Comparison of ENCODE assay signal across 8 cellular contexts in genomic region chr22:31212783-31213626, GRCh38. TPM values are rescaled to one million over a fixed set of nuclear protein-coding genes. Genes with fewer than 3 reads are reported as not detected.
DNase-seq lines count a peak whose midpoint lies in the region; ATAC-seq and TF ChIP-seq lines count a peak whose summit lies in the region.

No MANE protein-coding gene starts in this region.

- intact Hi-C loops in activated CD8-positive, alpha-beta T cell treated with anti-CD3 and anti-CD28 coated beads for 36 hours (cut with micrococcal nuclease), result loop anchor here (5.0 kb wide), 2 partner anchors 79 to 99 kb away; partner anchors contain the start of gene PIK3IP1

- DNase-seq in NCI-H748 (lab: John Stamatoyannopoulos, UW; ENCODE audit: unreplicated experiment) (peak; percentile 13), NCI-H748 treated with DMSO at 0.1 percent for 48 hours (lab: John Stamatoyannopoulos, UW) (no peak), G401 (ENCODE audit: low spot score) (no peak), COR-L47 (lab: John Stamatoyannopoulos, UW) (no peak)
- DNase-seq in activated CD8-positive, alpha-beta T cell treated with anti-CD3 and anti-CD28 coated beads for 36 hours, result peak; percentile 11
- no peak for DNase-seq in stimulated activated naive CD8-positive, alpha-beta T cell treated with anti-CD3 and anti-CD28 coated beads, Interleukin-15, amount 100 ng/mL, for 72 hours

- H3K9me3 ChIP-seq in iPS-18c (ENCODE audit: control insufficient read depth, insufficient read depth, low read length), result no peaks in the 10 kb centered on the region

- no peaks in the 10 kb centered on the region for H3K27me3 Mint-ChIP-seq in activated CD8-positive, alpha-beta T cell treated with anti-CD3 and anti-CD28 coated beads for 36 hours
- no peaks in the 10 kb centered on the region for H3K27me3 Mint-ChIP-seq in stimulated activated naive CD8-positive, alpha-beta T cell treated with anti-CD3 and anti-CD28 coated beads, Interleukin-15, amount 100 ng/mL, for 72 hours

- H3K27ac Mint-ChIP-seq in activated CD8-positive, alpha-beta T cell treated with anti-CD3 and anti-CD28 coated beads for 36 hours, result peak overlapping the region; percentile 73
- peak overlapping the region; percentile 89 to 97 for H3K27ac Mint-ChIP-seq in stimulated activated naive CD8-positive, alpha-beta T cell treated with anti-CD3 and anti-CD28 coated beads, Interleukin-15, amount 100 ng/mL, for 72 hours

- in situ Hi-C loops in G401 (cut with HindIII; ENCODE audit: low sequenced_read_pairs), result no loop called here

- peaks cover 40% of the 10 kb centered on the region for H3K4me1 Mint-ChIP-seq in activated CD8-positive, alpha-beta T cell treated with anti-CD3 and anti-CD28 coated beads for 36 hours (ENCODE audit: low read depth)
- peaks cover 54% of the 10 kb centered on the region for H3K4me1 Mint-ChIP-seq in stimulated activated naive CD8-positive, alpha-beta T cell treated with anti-CD3 and anti-CD28 coated beads, Interleukin-15, amount 100 ng/mL, for 72 hours

- CTCF ChIA-PET in activated CD8-positive, alpha-beta T cell treated with anti-CD3 and anti-CD28 coated beads for 36 hours (lab: Charles Lee), result interaction anchor here (0.6 to 5.7 kb wide), 23 partner anchors 12 to 248 kb away, joined by 3 to 51 read pairs (median 5); partner anchors contain the start of genes PIK3IP1, SELENOM and SMTN

- H3K4me3 ChIP-seq in iPS-18c (ENCODE audit: insufficient read depth, low read depth, low read length), result peak overlapping the region; percentile 97

- TF ChIP-seq CTCF in activated CD8-positive, alpha-beta T cell treated with anti-CD3 and anti-CD28 coated beads for 36 hours (IDR thresholded peaks at IDR 0.05), result no peak

- no peaks in the 10 kb centered on the region for H3K36me3 Mint-ChIP-seq in activated CD8-positive, alpha-beta T cell treated with anti-CD3 and anti-CD28 coated beads for 36 hours (ENCODE audit: low read depth)

- no peak for ATAC-seq in activated CD8-positive, alpha-beta T cell treated with anti-CD3 and anti-CD28 coated beads for 36 hours
- no peak for ATAC-seq in stimulated activated naive CD8-positive, alpha-beta T cell treated with anti-CD3 and anti-CD28 coated beads, Interleukin-15, amount 100 ng/mL, for 72 hours
- no peak for ATAC-seq in GM21723 (IDR thresholded peaks at IDR 0.05; ENCODE audit: unreplicated experiment)

- peak overlapping the region; percentile 82 for H3K4me3 Mint-ChIP-seq in activated CD8-positive, alpha-beta T cell treated with anti-CD3 and anti-CD28 coated beads for 36 hours
- H3K4me3 Mint-ChIP-seq in stimulated activated naive CD8-positive, alpha-beta T cell treated with anti-CD3 and anti-CD28 coated beads, Interleukin-15, amount 100 ng/mL, for 72 hours, result peak overlapping the region; percentile 85 to 91

- H3K9me3 Mint-ChIP-seq in activated CD8-positive, alpha-beta T cell treated with anti-CD3 and anti-CD28 coated beads for 36 hours, result no peaks in the 10 kb centered on the region
- no peaks in the 10 kb centered on the region for H3K9me3 Mint-ChIP-seq in stimulated activated naive CD8-positive, alpha-beta T cell treated with anti-CD3 and anti-CD28 coated beads, Interleukin-15, amount 100 ng/mL, for 72 hours

- POLR2A ChIA-PET in activated CD8-positive, alpha-beta T cell treated with anti-CD3 and anti-CD28 coated beads for 36 hours (lab: Charles Lee), result interaction anchor here (0.8 to 3.4 kb wide), 16 partner anchors 12 to 134 kb away, joined by 3 to 12 read pairs (median 4); partner anchors contain the start of genes PIK3IP1 and RNF185

RNA-seq across cellular contexts. Expression of gene LIMK2, which starts 0.9 kb away (rescaled TPM):
- 10 to 100 TPM; 23.2 to 25.5 TPM for total RNA-seq in activated CD8-positive, alpha-beta T cell treated with anti-CD3 and anti-CD28 coated beads for 36 hours
- total RNA-seq in G401 (2014; rRNA removed; shearing (Covaris generic)), result 49.9 and 58.0 TPM in 2 replicates

RNA-seq across cellular contexts. Expression of gene RNF185, which starts 53.0 kb away (rescaled TPM):
- total RNA-seq in activated CD8-positive, alpha-beta T cell treated with anti-CD3 and anti-CD28 coated beads for 36 hours, result 10 to 100 TPM; 14.3 to 14.6 TPM
- total RNA-seq in G401 (2014; rRNA removed; shearing (Covaris generic)), result 45.7 and 54.8 TPM in 2 replicates

Comparison
In these comparisons a context has a peak if more than half of its experiments do, and no peak if none do; other contexts are left out.
1. DNase-seq: peak in NCI-H748 (single experiment) and activated CD8-positive, alpha-beta T cell treated with anti-CD3 and anti-CD28 coated beads for 36 hours (single experiment); none in NCI-H748 treated with DMSO at 0.1 percent for 48 hours (single experiment), stimulated activated naive CD8-positive, alpha-beta T cell treated with anti-CD3 and anti-CD28 coated beads, Interleukin-15, amount 100 ng/mL, for 72 hours (0 of 2), G401 (single experiment) and COR-L47 (single experiment).